In the genomic region with DNA sequence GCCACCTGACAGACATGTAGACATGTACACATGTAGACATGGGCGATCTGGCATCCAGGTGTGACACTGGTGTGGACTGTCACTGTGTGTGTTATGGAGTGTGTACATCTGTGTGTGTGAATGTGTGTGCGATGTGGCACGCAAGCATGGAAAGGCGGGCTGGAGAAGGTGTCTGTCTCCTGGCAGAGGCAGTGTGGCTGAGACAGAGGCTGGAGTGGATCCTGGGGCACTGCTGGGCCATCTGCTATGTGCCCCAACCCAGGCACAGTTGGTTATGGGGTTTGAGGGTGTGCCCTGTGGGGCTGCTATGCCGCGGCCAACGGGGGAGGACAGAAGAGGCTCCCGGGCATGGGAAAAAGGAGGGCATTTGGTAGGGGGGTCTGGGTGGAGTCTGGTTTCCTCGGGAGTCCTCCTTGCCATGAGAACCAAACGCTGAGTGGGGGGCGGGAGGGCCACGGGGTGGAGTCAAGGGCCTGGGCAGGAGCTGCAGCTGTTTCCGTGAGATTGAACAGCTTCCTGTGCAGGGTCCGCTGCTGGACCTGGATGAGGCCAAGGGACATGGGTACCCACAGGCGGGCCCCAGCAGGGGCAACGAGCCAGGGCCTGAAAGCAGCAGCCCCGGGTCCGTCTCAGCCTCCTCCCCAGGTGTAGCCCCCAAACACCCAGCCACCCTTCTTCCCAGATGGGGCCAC, we compare ENCODE assay signal across 1 cellular context.
TF ChIP-seq lines count a peak whose summit lies in the region.

No MANE protein-coding gene starts in this region.

TF ChIP-seq in SK-N-SH treated with all-trans-retinoic acid at 6 μM for 48 hours, 23 proteins besides CTCF, POLR2A, EP300 and RAD21 (continued from another document):
- TF ChIP-seq, protein P1, sequence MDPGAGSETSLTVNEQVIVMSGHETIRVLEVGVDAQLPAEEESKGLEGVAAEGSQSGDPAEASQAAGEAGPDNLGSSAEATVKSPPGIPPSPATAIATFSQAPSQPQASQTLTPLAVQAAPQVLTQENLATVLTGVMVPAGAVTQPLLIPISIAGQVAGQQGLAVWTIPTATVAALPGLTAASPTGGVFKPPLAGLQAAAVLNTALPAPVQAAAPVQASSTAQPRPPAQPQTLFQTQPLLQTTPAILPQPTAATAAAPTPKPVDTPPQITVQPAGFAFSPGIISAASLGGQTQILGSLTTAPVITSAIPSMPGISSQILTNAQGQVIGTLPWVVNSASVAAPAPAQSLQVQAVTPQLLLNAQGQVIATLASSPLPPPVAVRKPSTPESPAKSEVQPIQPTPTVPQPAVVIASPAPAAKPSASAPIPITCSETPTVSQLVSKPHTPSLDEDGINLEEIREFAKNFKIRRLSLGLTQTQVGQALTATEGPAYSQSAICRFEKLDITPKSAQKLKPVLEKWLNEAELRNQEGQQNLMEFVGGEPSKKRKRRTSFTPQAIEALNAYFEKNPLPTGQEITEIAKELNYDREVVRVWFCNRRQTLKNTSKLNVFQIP (CRISPR knock-in tag; IDR thresholded peaks at IDR 0.05; ENCODE audit: borderline replicate concordance, low read depth): no peak
- TF ChIP-seq ZNF8 (CRISPR knock-in tag; IDR thresholded peaks at IDR 0.05) (no peak), ARNTL (CRISPR knock-in tag; IDR thresholded peaks at IDR 0.05; ENCODE audit: borderline replicate concordance, low read depth) (no peak), RARB (CRISPR knock-in tag; IDR thresholded peaks at IDR 0.05) (no peak), PPARA (CRISPR knock-in tag; IDR thresholded peaks at IDR 0.05; ENCODE audit: borderline replicate concordance) (no peak)
- TF ChIP-seq, protein P2, sequence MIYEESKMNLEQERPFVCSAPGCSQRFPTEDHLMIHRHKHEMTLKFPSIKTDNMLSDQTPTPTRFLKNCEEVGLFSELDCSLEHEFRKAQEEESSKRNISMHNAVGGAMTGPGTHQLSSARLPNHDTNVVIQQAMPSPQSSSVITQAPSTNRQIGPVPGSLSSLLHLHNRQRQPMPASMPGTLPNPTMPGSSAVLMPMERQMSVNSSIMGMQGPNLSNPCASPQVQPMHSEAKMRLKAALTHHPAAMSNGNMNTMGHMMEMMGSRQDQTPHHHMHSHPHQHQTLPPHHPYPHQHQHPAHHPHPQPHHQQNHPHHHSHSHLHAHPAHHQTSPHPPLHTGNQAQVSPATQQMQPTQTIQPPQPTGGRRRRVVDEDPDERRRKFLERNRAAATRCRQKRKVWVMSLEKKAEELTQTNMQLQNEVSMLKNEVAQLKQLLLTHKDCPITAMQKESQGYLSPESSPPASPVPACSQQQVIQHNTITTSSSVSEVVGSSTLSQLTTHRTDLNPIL (CRISPR knock-in tag; IDR thresholded peaks at IDR 0.05; ENCODE audit: low read depth): no peak
